Comparison of ENCODE assay signal across 1 cellular context in the genomic region with DNA sequence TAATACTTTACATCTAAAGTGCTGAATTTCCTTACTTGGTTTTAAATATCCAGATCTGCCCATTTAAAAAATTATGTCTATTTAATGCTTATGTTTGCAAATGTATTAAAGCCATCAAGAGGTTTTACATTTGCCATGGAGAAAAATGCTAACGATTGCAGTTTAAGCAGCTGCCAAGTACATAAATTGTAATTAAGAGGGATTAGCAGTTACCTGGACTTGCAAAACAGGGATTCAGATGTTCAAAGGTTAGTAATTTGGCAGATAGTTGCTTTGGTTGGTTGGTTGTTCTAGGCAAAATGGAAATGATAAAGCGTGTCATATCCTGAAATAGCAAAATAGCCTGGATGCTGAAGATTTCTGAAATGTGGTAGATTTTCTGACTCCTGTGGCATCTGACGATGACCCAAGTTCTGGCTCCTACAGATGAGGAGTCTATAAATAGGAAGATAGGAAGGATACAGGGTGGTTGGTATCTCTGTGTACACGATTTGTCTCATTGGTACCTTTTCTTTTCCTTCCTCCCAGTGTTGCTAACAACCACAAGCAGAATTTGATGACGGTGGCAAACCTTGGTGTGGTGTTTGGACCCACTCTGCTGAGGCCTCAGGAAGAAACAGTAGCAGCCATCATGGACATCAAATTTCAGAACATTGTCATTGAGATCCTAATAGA.
TF ChIP-seq lines count a peak whose summit lies in the region.

No MANE protein-coding gene starts in this region.

TF ChIP-seq in HepG2, 621 proteins besides CTCF, POLR2A, EP300 and RAD21 (continued from another document):
- TF ChIP-seq MAFF (IDR thresholded peaks at IDR 0.05; ENCODE audit: low read depth, low read length) = 0 out of 2 replicates have a peak, but pooled peaks have one; percentile 8
